In genomic region chr18:55137602-55138001, GRCh38 we compare ENCODE assay signal across 22 cellular contexts.
"Had no signal": no experiment of that assay in that cellular context is flagged by ENCODE, and none has a peak within 500 bp of the region (broad histone marks: within the 10 kb centered on the region; RNA-seq: fewer than 3 reads in every experiment).

No MANE protein-coding gene starts in this region.

- H3K4me3 ChIP-seq: MG63 had no signal

- H3K9me3 ChIP-seq: MG63, SK-N-SH had no signal

- H3K27me3 ChIP-seq: MG63 had no signal

- H3K9ac ChIP-seq: SK-N-SH had no signal

- FAIRE-seq: RCC 7860 had no signal

- H3K36me3 ChIP-seq: MG63 had no signal

- DNase-seq: Karpas-422, KG1, MG63, NCI-H1092, NCI-H1105 treated with DMSO at 0.1 percent for 48 hours, NCI-H1417 treated with DMSO at 0.1 percent for 48 hours, NCI-H146, NCI-H1694 treated with DMSO at 0.1 percent for 48 hours, NCI-H1930, NCI-H2081, NCI-H2107, NCI-H2227 treated with DMSO at 0.1 percent for 48 hours, NCI-H446, NCI-H510A, NCI-H524 treated with DMSO at 0.1 percent for 48 hours, NCI-H69, NCI-H774, RPMI8226, SHP77, SK-N-SH, SW 1271 had no signal
